8 cellular contexts compared by ENCODE assay signal in genomic region chr12:6605425-6606330, GRCh38. TPM values are rescaled to one million over a fixed set of nuclear protein-coding genes. Genes with fewer than 3 reads are reported as not detected.
DNase-seq lines count a peak whose midpoint lies in the region; ATAC-seq and TF ChIP-seq lines count a peak whose summit lies in the region.

No MANE protein-coding gene starts in this region.

- no peak overlapping the region for H2BK120ac ChIP-seq in mesendoderm (ENCODE audit: low read depth, low read length)

- WGBS in mesendoderm (ENCODE audit: extremely low coverage, insufficient coverage, low lambda C conversion rate) = no CpG with 5 or more reads among the region's 18 CpGs
- 0 to 4% methylated on average over 4 to 18 of the region's 18 CpGs for WGBS in transverse colon (ENCODE audit: low coverage in 1 of 2), 2 donors

- H2AK5ac ChIP-seq in mesendoderm (ENCODE audit: low read length) = no peak overlapping the region

- no peaks in the 10 kb centered on the region for H3K9me3 ChIP-seq in transverse colon

- intact Hi-C loops in transverse colon (cut with DNase I; ENCODE audit: low total_unique reads) = no loop called here

- in situ Hi-C loops in transverse colon (cut with MboI; ENCODE audit: low pct_ligation_motif_present in 1 of 4, low pct_unique_long_range_greater_than_20kb in 1 of 4, low sequenced_read_pairs in 3 of 4) = no loop called here

- H3K4me1 ChIP-seq in mesendoderm (ENCODE audit: control insufficient read depth, low read depth, low read length) = peaks cover 12% of the 10 kb centered on the region
- H3K4me1 ChIP-seq in transverse colon = peaks cover 25 to 48% (median 41%) of the 10 kb centered on the region in 4 donors

- peak overlapping the region; percentile 71 for H3K9ac ChIP-seq in mesendoderm (ENCODE audit: low read length)

- peak overlapping the region; percentile 93 for H3K27ac ChIP-seq in VCaP
- H3K27ac ChIP-seq in mesendoderm (ENCODE audit: low read depth, low read length) = peak overlapping the region; percentile 41
- H3K27ac ChIP-seq in transverse colon = peak overlapping the region; percentile 98 to 99 (median 99)

- H3K23ac ChIP-seq in mesendoderm (ENCODE audit: low read length) = peak overlapping the region; percentile 83

- TF ChIP-seq CTCF in VCaP (conservative IDR thresholded peaks at IDR 0.05) (no peak), transverse colon (IDR thresholded peaks at IDR 0.05) (no peak)

- peaks cover 18% of the 10 kb centered on the region for H3K79me1 ChIP-seq in mesendoderm (ENCODE audit: low read length)

- peak overlapping the region; percentile 99 for H3K18ac ChIP-seq in mesendoderm (ENCODE audit: low read length)

- H3K27me3 ChIP-seq in mesendoderm (ENCODE audit: insufficient read depth, low read length, poor library complexity) (no peaks in the 10 kb centered on the region), transverse colon (no peaks in the 10 kb centered on the region)

- H2BK5ac ChIP-seq in mesendoderm (ENCODE audit: low read length) = no peak overlapping the region

- no peak for TF ChIP-seq POLR2A in transverse colon (IDR thresholded peaks at IDR 0.05)

- no peak overlapping the region for H2BK15ac ChIP-seq in mesendoderm (replicated peaks; ENCODE audit: low read depth)

- H4K5ac ChIP-seq in mesendoderm (ENCODE audit: low read length) = no peak overlapping the region

- peaks cover 40% of the 10 kb centered on the region for H3K79me2 ChIP-seq in mesendoderm (ENCODE audit: control insufficient read depth, insufficient read depth, low read length)

- no peak overlapping the region for H3K4ac ChIP-seq in mesendoderm (ENCODE audit: low read depth, low read length)

- H3K36me3 ChIP-seq in mesendoderm (ENCODE audit: control insufficient read depth, insufficient read depth, low read length) = peaks cover 12% of the 10 kb centered on the region
- H3K36me3 ChIP-seq in transverse colon = peaks cover 0 to 19% (median 11%) of the 10 kb centered on the region in 4 donors

- H3K4me3 ChIP-seq in mesendoderm (ENCODE audit: low read length) (peak overlapping the region; percentile 39), transverse colon (peak overlapping the region; percentile 82 to 99 (median 95))

- H3K56ac ChIP-seq in mesendoderm (ENCODE audit: low read length) = peak overlapping the region; percentile 73

- peak overlapping the region; percentile 49 for H3K4me2 ChIP-seq in mesendoderm (ENCODE audit: low read length)

- DNase-seq in stimulated activated CD4-positive, alpha-beta T cell treated with anti-CD3 and anti-CD28 coated beads, Interleukin-12 subunit alpha, Interleukin-12 subunit beta, amount 100 ng/mL, for 48 hours (ENCODE audit: low read depth in 2 of 3, low spot score in 1 of 3) = peak in 2 of 3 donors; percentile 23 to 31
- no peak for DNase-seq in stimulated activated CD4-positive, alpha-beta T cell treated with anti-CD3 and anti-CD28 coated beads, Interleukin-4, amount 100 ng/mL, for 1 hour
- peak; percentile 48 for DNase-seq in effector CD4-positive, alpha-beta T cell
- DNase-seq in mesendoderm = peak; percentile 49
- DNase-seq in transverse colon = no peak
- no peak for DNase-seq in AML-193 (lab: John Stamatoyannopoulos, UW)

- ATAC-seq in GM18520 (IDR thresholded peaks at IDR 0.05; ENCODE audit: unreplicated experiment) = no peak

- no peak for TF ChIP-seq EP300 in transverse colon (IDR thresholded peaks at IDR 0.05; ENCODE audit: low read depth)

- no peak overlapping the region for H4K8ac ChIP-seq in mesendoderm (ENCODE audit: low read depth, low read length)

RNA-seq across cellular contexts. Expression of gene CHD4, which starts 1.5 kb away (rescaled TPM):
- 145 TPM for polyA plus RNA-seq in mesendoderm (2013, experiment 1 of 2)
- polyA plus RNA-seq in mesendoderm (2013, experiment 2 of 2) = 139 TPM
- total RNA-seq in transverse colon = 100 to 1,000 TPM; 142 to 165 (median 154) TPM

RNA-seq across cellular contexts. Expression of gene LPAR5, which starts 30.1 kb away (rescaled TPM):
- polyA plus RNA-seq in mesendoderm (2013, experiment 1 of 2) = 0.37 TPM
- polyA plus RNA-seq in mesendoderm (2013, experiment 2 of 2) = 0.28 TPM
- total RNA-seq in transverse colon = 10 to 100 TPM; 27.9 to 50.1 (median 30.2) TPM

RNA-seq across cellular contexts. Expression of gene NOP2, which starts 37.6 kb away (rescaled TPM):
- polyA plus RNA-seq in mesendoderm (2013, experiment 1 of 2) = 68.0 TPM
- 67.6 TPM for polyA plus RNA-seq in mesendoderm (2013, experiment 2 of 2)
- 100 to 1,000 TPM in 1 of 4 donors, 10 to 100 TPM in 3; 12.8 to 167 (median 30.5) TPM for total RNA-seq in transverse colon

RNA-seq across cellular contexts. Expression of gene ACRBP, which starts 41.6 kb away (rescaled TPM):
- 0.38 TPM for polyA plus RNA-seq in mesendoderm (2013, experiment 1 of 2)
- 0.55 TPM for polyA plus RNA-seq in mesendoderm (2013, experiment 2 of 2)
- total RNA-seq in transverse colon = 1 to 10 TPM in 3 of 4 donors, not detected in 1; 2.2 to 2.9 (median 2.7) TPM

RNA-seq across cellular contexts. Expression of gene IFFO1, which starts 49.8 kb away (rescaled TPM):
- 4.3 TPM for polyA plus RNA-seq in mesendoderm (2013, experiment 1 of 2)
- polyA plus RNA-seq in mesendoderm (2013, experiment 2 of 2) = 4.1 TPM
- 10 to 100 TPM in 1 of 4 donors, 1 to 10 TPM in 3; 6.1 to 54.2 (median 8.0) TPM for total RNA-seq in transverse colon

Comparison
In these comparisons a context has a peak if more than half of its experiments do, and no peak if none do; other contexts are left out.
1. DNase-seq: peak in stimulated activated CD4-positive, alpha-beta T cell treated with anti-CD3 and anti-CD28 coated beads, Interleukin-12 subunit alpha, Interleukin-12 subunit beta, amount 100 ng/mL, for 48 hours (2 of 3), effector CD4-positive, alpha-beta T cell (single experiment) and mesendoderm (single experiment); none in stimulated activated CD4-positive, alpha-beta T cell treated with anti-CD3 and anti-CD28 coated beads, Interleukin-4, amount 100 ng/mL, for 1 hour (single experiment), transverse colon (single experiment) and AML-193 (0 of 2).
2. H3K27ac ChIP-seq: peak in every context shown above with its lines; median percentile 99 in transverse colon; 93 in VCaP; 41 in mesendoderm.